16 cellular contexts compared by ENCODE assay signal in genomic region chr17:8695916-8696415, GRCh38. TPM values are rescaled to one million over a fixed set of nuclear protein-coding genes. Genes with fewer than 3 reads are reported as not detected.
"Had no signal": no experiment of that assay in that cellular context is flagged by ENCODE, and none has a peak within 500 bp of the region (broad histone marks: within the 10 kb centered on the region; RNA-seq: fewer than 3 reads in every experiment).

No MANE protein-coding gene starts in this region.

- H3K4me1 Mint-ChIP-seq: stimulated activated memory B cell treated with anti-CD40 and anti-IgM and Interleukin-4, amounts not matched to agents 10 μg/mL and 1 μg/mL and 100 μg/mL, for 72 hours had no signal

- H3K27me3 ChIP-seq: cardiac muscle cell, pancreas had no signal

- DNase-seq: activated naive CD4-positive, alpha-beta T cell treated with anti-CD3 and anti-CD28 coated beads for 36 hours; activated naive CD8-positive, alpha-beta T cell treated with anti-CD3 and anti-CD28 coated beads, Interleukin-2, amount 50 U/mL, for 24 hours; activated T-cell treated with anti-CD3 and anti-CD28 coated beads for 4 hours; left ventricle myocardium inferior; pancreas; retina; SK-N-SH; stimulated activated CD4-positive, alpha-beta T cell treated with anti-CD3 and anti-CD28 coated beads, Interleukin-2, amount 100 ng/mL, for 48 hours; T-cell; T-helper 9 cell had no signal

- FAIRE-seq: endometrium, pancreas had no signal

- H3K9me3 Mint-ChIP-seq: activated naive CD8-positive, alpha-beta T cell treated with anti-CD3 and anti-CD28 coated beads, Interleukin-2, amount 50 U/mL, for 24 hours had no signal

- H3K27ac Mint-ChIP-seq: activated naive CD4-positive, alpha-beta T cell treated with anti-CD3 and anti-CD28 coated beads for 36 hours; activated naive CD8-positive, alpha-beta T cell treated with anti-CD3 and anti-CD28 coated beads, Interleukin-2, amount 50 U/mL, for 24 hours; stimulated activated memory B cell treated with anti-CD40 and anti-IgM and Interleukin-4, amounts not matched to agents 10 μg/mL and 1 μg/mL and 100 μg/mL, for 72 hours; T-cell had no signal

- H3K4me1 ChIP-seq: pancreas had no signal

- H3K4me3 ChIP-seq: cardiac muscle cell, left ventricle myocardium inferior, pancreas, tibial nerve had no signal

- H3K27ac ChIP-seq: left ventricle myocardium inferior, pancreas, tibial nerve had no signal

- H3K36me3 ChIP-seq: cardiac muscle cell, left ventricle myocardium inferior, pancreas, tibial nerve had no signal

- H3K36me3 Mint-ChIP-seq: stimulated activated memory B cell treated with anti-CD40 and anti-IgM and Interleukin-4, amounts not matched to agents 10 μg/mL and 1 μg/mL and 100 μg/mL, for 72 hours; T-cell had no signal

- H3K4me3 Mint-ChIP-seq: activated naive CD4-positive, alpha-beta T cell treated with anti-CD3 and anti-CD28 coated beads for 36 hours; activated naive CD8-positive, alpha-beta T cell treated with anti-CD3 and anti-CD28 coated beads, Interleukin-2, amount 50 U/mL, for 24 hours; stimulated activated memory B cell treated with anti-CD40 and anti-IgM and Interleukin-4, amounts not matched to agents 10 μg/mL and 1 μg/mL and 100 μg/mL, for 72 hours; T-cell had no signal

- H3K9me3 ChIP-seq: left ventricle myocardium inferior, pancreas, SK-N-SH, tibial nerve had no signal

- ATAC-seq: activated CD4-positive, CD25-positive, alpha-beta regulatory T cell treated with anti-CD3 and anti-CD28 coated beads, Interleukin-2, amount 50 U/mL, for 24 hours; activated naive CD8-positive, alpha-beta T cell treated with anti-CD3 and anti-CD28 coated beads, Interleukin-2, amount 50 U/mL, for 24 hours; pancreas; stimulated activated memory B cell treated with anti-CD40 and anti-IgM and Interleukin-4, amounts not matched to agents 10 μg/mL and 1 μg/mL and 100 μg/mL, for 72 hours; T-cell had no signal

RNA-seq across cellular contexts. Expression of gene CCDC42, which starts 48.7 kb away (rescaled TPM):
- total RNA-seq: activated naive CD4-positive, alpha-beta T cell treated with anti-CD3 and anti-CD28 coated beads for 36 hours; cardiac muscle cell; kidney epithelial cell; left ventricle myocardium inferior; pancreas; tibial nerve had no signal
